In the genomic region with DNA sequence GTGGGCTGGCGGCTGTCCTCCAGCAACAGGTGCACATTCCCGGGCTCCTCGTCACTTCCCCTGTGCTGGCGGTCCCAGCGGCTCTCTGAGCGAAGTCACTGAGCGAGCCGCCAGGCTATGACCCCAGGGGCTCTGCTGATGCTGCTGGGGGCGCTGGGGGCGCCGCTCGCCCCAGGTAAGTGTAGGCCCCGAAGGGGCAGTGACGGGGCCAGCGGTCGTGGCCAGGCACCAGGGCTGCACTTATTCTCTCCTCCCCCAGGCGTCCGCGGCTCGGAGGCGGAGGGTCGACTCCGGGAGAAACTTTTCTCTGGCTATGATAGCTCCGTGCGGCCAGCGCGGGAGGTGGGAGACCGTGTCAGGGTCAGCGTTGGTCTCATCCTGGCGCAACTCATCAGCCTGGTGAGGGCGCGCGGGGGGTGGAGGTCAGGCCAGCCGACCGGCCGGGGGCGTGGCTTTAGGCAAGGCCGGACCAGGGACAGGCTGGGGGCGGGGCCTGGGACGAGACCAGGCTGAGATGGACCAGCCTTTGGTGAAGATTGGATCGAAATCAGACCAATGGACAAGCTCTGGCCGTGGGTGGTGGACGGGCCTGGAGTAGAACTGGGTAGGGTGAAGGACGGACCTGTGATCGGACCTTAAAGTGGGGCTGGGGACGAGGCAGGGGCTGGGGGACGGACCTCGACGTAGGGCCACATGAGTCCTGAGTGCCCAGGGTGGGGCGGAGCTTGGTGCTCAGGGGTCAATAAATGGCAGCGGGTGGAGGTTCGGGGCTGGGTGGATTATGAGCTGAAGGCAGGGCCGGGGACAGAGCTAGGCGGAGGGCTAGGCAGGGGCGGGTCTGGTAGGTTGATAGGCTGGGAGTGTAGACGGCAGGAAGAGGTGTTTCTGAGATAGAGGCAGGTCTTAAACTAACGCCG, we compare ENCODE assay signal across 1 cellular context.
TF ChIP-seq lines count a peak whose summit lies in the region.

A gene with protein sequence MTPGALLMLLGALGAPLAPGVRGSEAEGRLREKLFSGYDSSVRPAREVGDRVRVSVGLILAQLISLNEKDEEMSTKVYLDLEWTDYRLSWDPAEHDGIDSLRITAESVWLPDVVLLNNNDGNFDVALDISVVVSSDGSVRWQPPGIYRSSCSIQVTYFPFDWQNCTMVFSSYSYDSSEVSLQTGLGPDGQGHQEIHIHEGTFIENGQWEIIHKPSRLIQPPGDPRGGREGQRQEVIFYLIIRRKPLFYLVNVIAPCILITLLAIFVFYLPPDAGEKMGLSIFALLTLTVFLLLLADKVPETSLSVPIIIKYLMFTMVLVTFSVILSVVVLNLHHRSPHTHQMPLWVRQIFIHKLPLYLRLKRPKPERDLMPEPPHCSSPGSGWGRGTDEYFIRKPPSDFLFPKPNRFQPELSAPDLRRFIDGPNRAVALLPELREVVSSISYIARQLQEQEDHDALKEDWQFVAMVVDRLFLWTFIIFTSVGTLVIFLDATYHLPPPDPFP (plus strand): TSS at position 51 of the 917 bp plus-strand sequence. CDS start 67 bp downstream, at position 118.

TF ChIP-seq in SK-N-SH treated with all-trans-retinoic acid at 6 μM for 48 hours, 23 proteins besides CTCF, POLR2A, EP300 and RAD21 (continued from another document):
- TF ChIP-seq, protein P1, sequence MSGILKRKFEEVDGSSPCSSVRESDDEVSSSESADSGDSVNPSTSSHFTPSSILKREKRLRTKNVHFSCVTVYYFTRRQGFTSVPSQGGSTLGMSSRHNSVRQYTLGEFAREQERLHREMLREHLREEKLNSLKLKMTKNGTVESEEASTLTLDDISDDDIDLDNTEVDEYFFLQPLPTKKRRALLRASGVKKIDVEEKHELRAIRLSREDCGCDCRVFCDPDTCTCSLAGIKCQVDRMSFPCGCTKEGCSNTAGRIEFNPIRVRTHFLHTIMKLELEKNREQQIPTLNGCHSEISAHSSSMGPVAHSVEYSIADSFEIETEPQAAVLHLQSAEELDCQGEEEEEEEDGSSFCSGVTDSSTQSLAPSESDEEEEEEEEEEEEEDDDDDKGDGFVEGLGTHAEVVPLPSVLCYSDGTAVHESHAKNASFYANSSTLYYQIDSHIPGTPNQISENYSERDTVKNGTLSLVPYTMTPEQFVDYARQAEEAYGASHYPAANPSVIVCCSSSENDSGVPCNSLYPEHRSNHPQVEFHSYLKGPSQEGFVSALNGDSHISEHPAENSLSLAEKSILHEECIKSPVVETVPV (CRISPR knock-in tag; IDR thresholded peaks at IDR 0.05), result no peak
- TF ChIP-seq OSR1 (CRISPR knock-in tag; IDR thresholded peaks at IDR 0.05) (no peak), ZC3H10 (CRISPR knock-in tag; IDR thresholded peaks at IDR 0.05) (no peak), SNAI2 (CRISPR knock-in tag; IDR thresholded peaks at IDR 0.05) (no peak), ZNF565 (CRISPR knock-in tag; conservative IDR thresholded peaks at IDR 0.05; ENCODE audit: low read depth) (no peak), TCF4 (CRISPR knock-in tag; IDR thresholded peaks at IDR 0.05; ENCODE audit: borderline replicate concordance) (no peak)
